1 cellular context compared by ENCODE assay signal in genomic region chr2:87996570-87996969, GRCh38.
TF ChIP-seq lines count a peak whose summit lies in the region.

No MANE protein-coding gene starts in this region.

TF ChIP-seq in K562, 482 proteins besides CTCF, POLR2A, EP300 and RAD21 (continued from another document):
- TF ChIP-seq IRF9 (tag; IDR thresholded peaks at IDR 0.05) (no peak), CBX1 (IDR thresholded peaks at IDR 0.05; ENCODE audit: low read depth) (peak; percentile 20; the same call in 1 of the 2 replicates), TCF3 (CRISPR knock-in tag; IDR thresholded peaks at IDR 0.05) (peak; percentile 15; the same call in 1 of the 2 replicates), RAD51 (IDR thresholded peaks at IDR 0.05; ENCODE audit: borderline replicate concordance, low read depth) (0 out of 2 replicates have a peak, but pooled peaks have one; percentile 19), TEAD4 (IDR thresholded peaks at IDR 0.05; ENCODE audit: low read length) (peak; percentile 47; the same call in 1 of the 2 replicates), TEAD4 (CRISPR knock-in tag; IDR thresholded peaks at IDR 0.05; ENCODE audit: borderline replicate concordance) (no peak), CBFA2T3 (IDR thresholded peaks at IDR 0.05) (peak; percentile 40), SIN3B (IDR thresholded peaks at IDR 0.05; ENCODE audit: low read depth) (no peak), ARHGAP35 (IDR thresholded peaks at IDR 0.05; ENCODE audit: partially characterized antibody) (no peak), CXXC5 (CRISPR knock-in tag; IDR thresholded peaks at IDR 0.05) (peak; percentile 60), TRIM24 (IDR thresholded peaks at IDR 0.05) (peak; percentile 95 to 97), KLF16 (IDR thresholded peaks at IDR 0.05) (0 out of 2 replicates have a peak, but pooled peaks have one; percentile 45), VEZF1 (CRISPR knock-in tag; IDR thresholded peaks at IDR 0.05) (peak; percentile 63; the same call in 1 of the 2 replicates), CTBP1 (IDR thresholded peaks at IDR 0.05; ENCODE audit: borderline replicate concordance) (no peak), MLLT1 (IDR thresholded peaks at IDR 0.05) (0 out of 4 replicates have a peak, but pooled peaks of 1 of the 2 experiments have one; percentile 46), ZNF384 (IDR thresholded peaks at IDR 0.05; ENCODE audit: low read depth, low read length) (peak; percentile 42), USF1 (CRISPR knock-in tag; IDR thresholded peaks at IDR 0.05) (peak; percentile 30; the same call in 1 of the 2 replicates)
TF ChIP-seq in K562: peak in this region for 18.
